Comparison of ENCODE assay signal across 21 cellular contexts in the genomic region with DNA sequence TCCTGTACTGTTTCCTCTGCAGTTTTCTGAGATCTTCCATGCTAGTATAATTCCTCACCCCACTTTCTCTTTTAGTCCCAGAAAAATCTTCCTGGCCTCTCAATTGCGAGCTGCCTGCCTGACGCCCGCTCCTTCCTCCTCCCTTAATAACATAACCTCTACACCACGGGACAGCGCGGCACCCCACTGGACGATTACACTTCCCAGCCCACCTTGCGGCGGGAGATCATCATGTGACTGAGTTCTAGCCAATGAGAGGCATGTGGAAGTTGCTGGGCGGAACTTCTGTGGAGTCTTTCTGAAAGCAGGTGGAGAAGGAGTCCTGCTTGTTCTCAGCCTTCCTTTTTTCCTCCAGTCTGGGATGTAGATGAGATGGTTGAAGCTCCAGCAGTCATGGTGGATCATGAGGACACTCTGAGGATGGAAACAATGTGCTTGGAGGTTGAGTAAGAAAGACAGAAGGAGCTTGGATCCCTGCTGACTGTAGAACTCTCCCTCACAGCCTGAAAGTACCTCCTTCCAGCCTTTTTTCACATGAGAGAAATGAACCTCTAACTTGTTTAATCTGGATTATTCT.
DNase-seq lines count a peak whose midpoint lies in the region; ATAC-seq and TF ChIP-seq lines count a peak whose summit lies in the region.
"Had no signal": no experiment of that assay in that cellular context is flagged by ENCODE, and none has a peak within 500 bp of the region (broad histone marks: within the 10 kb centered on the region; RNA-seq: fewer than 3 reads in every experiment).

No MANE protein-coding gene starts in this region.

- no peaks in the 10 kb centered on the region for H3K36me3 ChIP-seq in HCT116 (ENCODE audit: control insufficient read depth in 1 of 2, insufficient read depth in 2 of 2, low read length in 2 of 2)
- no peaks in the 10 kb centered on the region for H3K36me3 ChIP-seq in MG63
- H3K36me3 ChIP-seq in osteoblast (ENCODE audit: insufficient read depth, low read length) = no peaks in the 10 kb centered on the region
- H3K36me3 ChIP-seq: BLaER1 treated with 17β-estradiol and CSF1 and Interleukin-3, amounts not matched to agents 10 nM and 100 nM; SJCRH30 had no signal

- H3K4me3 ChIP-seq in HCT116 (replicated peaks in 1 of 2; ENCODE audit: low read depth in 1 of 2, low read length in 2 of 2) (no peak overlapping the region), MG63 (no peak overlapping the region), osteoblast (ENCODE audit: insufficient read depth, low read length) (no peak overlapping the region)
- H3K4me3 ChIP-seq: BLaER1 treated with 17β-estradiol and CSF1 and Interleukin-3, amounts not matched to agents 10 nM and 100 nM; GM12878; SJCRH30 had no signal

- H3K4me2 ChIP-seq in HCT116 (ENCODE audit: low read length) (no peak overlapping the region), osteoblast (ENCODE audit: insufficient read depth, low read length) (no peak overlapping the region)
- H3K4me2 ChIP-seq: BLaER1 treated with 17β-estradiol and CSF1 and Interleukin-3, amounts not matched to agents 10 nM and 100 nM had no signal

- no peak for TF ChIP-seq POLR2A in HCT116 (IDR thresholded peaks at IDR 0.05; ENCODE audit: borderline replicate concordance, extremely low read depth, insufficient read depth, insufficient read length)

- no peaks in the 10 kb centered on the region for H3K9me2 ChIP-seq in HCT116 (ENCODE audit: insufficient read depth)

- no peak for TF ChIP-seq RAD21 in HCT116 (IDR thresholded peaks at IDR 0.05; ENCODE audit: low read depth)

- no peaks in the 10 kb centered on the region for H4K20me1 ChIP-seq in HCT116 (ENCODE audit: insufficient read depth)
- H4K20me1 ChIP-seq in osteoblast (ENCODE audit: insufficient read depth, low read length) = no peaks in the 10 kb centered on the region
- H4K20me1 ChIP-seq: BLaER1 treated with 17β-estradiol and CSF1 and Interleukin-3, amounts not matched to agents 10 nM and 100 nM had no signal

- H2AFZ ChIP-seq in HCT116 (ENCODE audit: low read depth, low read length, poor library complexity, severe bottlenecking) (no peak overlapping the region), osteoblast (ENCODE audit: low read length) (no peak overlapping the region)

- BruUV-seq in HCT116 (replicated peaks; lab: Mats Ljungman, UMichigan) = no TSS peak

- no peaks in the 10 kb centered on the region for H3K79me2 ChIP-seq in HCT116 (ENCODE audit: insufficient read depth, low read length)
- no peaks in the 10 kb centered on the region for H3K79me2 ChIP-seq in osteoblast (ENCODE audit: insufficient read depth, low read length)

- intact Hi-C loops in HCT116 (cut with micrococcal nuclease) = no loop called here

- H3K27ac Mint-ChIP-seq in WTC11 = no peak overlapping the region
- H3K27ac Mint-ChIP-seq in stimulated activated memory B cell treated with anti-CD40 and anti-IgM and Interleukin-4, amounts not matched to agents 10 μg/mL and 1 μg/mL and 100 μg/mL, for 72 hours = no peak overlapping the region
- H3K27ac Mint-ChIP-seq: CD4-positive, alpha-beta memory T cell had no signal

- H3K4me3 Mint-ChIP-seq in WTC11 = no peak overlapping the region
- H3K4me3 Mint-ChIP-seq in stimulated activated memory B cell treated with anti-CD40 and anti-IgM and Interleukin-4, amounts not matched to agents 10 μg/mL and 1 μg/mL and 100 μg/mL, for 72 hours = no peak overlapping the region
- H3K4me3 Mint-ChIP-seq: CD4-positive, alpha-beta memory T cell had no signal

- no peak overlapping the region for H3K27ac ChIP-seq in HCT116 (ENCODE audit: low read depth, low read length)
- no peak overlapping the region for H3K27ac ChIP-seq in osteoblast (ENCODE audit: low read depth, low read length)
- H3K27ac ChIP-seq: BLaER1 treated with 17β-estradiol and CSF1 and Interleukin-3, amounts not matched to agents 10 nM and 100 nM; SJCRH30 had no signal

- H3K9me3 ChIP-seq in HCT116 (ENCODE audit: control insufficient read depth in 1 of 2, insufficient read depth in 1 of 2, low read depth in 1 of 2, low read length in 2 of 2) = no peaks in the 10 kb centered on the region
- no peaks in the 10 kb centered on the region for H3K9me3 ChIP-seq in MG63
- H3K9me3 ChIP-seq in osteoblast (ENCODE audit: low read depth, low read length) = no peaks in the 10 kb centered on the region
- H3K9me3 ChIP-seq: SJCRH30 had no signal

- CTCF ChIA-PET in HCT116 (lab: Charles Lee) (no interaction called here), WTC11 (lab: Charles Lee) (interaction anchor here (1.2 kb wide), 1 partner anchor 79 kb away, joined by 3 read pairs; no protein-coding TSS in a partner anchor)

- RAD21 ChIA-PET in HCT116 (lab: Charles Lee; ENCODE audit: low non-redundant PET in 1 of 2, low total read pairs in 2 of 2, uncharacterized antibody in 2 of 2, unreplicated experiment in 2 of 2) = no interaction called here

- DNase-seq in HCT116 (ENCODE audit: low read depth, low spot score) (no peak), MG63 (peak; percentile 3), WTC11 (ENCODE audit: low spot score) (no peak), osteoblast (ENCODE audit: insufficient read length, low spot score, missing footprints) (peak; percentile 13), COR-L47 (lab: John Stamatoyannopoulos, UW) (no peak), HUDEP-2 (lab: John Stamatoyannopoulos, UW; ENCODE audit: unreplicated experiment in 76 of 76) (no peak)
- DNase-seq: ACHN; CD4-positive, alpha-beta memory T cell; DND-41; HCEC 1CT; NCI-H1092; NCI-H1436; NCI-H187 treated with DMSO at 0.1 percent for 48 hours; NCI-H2107; NCI-H510A; NK-92 treated with Interleukin-12 subunit alpha and Interleukin-12 subunit beta, amount 100 ng/mL, for 24 hours; SJCRH30 had no signal

- H3K9ac ChIP-seq in HCT116 (ENCODE audit: low read length) = no peak overlapping the region
- H3K9ac ChIP-seq: BLaER1 treated with 17β-estradiol and CSF1 and Interleukin-3, amounts not matched to agents 10 nM and 100 nM had no signal

- H3K27me3 ChIP-seq in HCT116 (ENCODE audit: insufficient read depth, low read length) = peaks cover 49% of the 10 kb centered on the region
- no peaks in the 10 kb centered on the region for H3K27me3 ChIP-seq in MG63
- H3K27me3 ChIP-seq in osteoblast (ENCODE audit: insufficient read depth, low read length) = no peaks in the 10 kb centered on the region
- H3K27me3 ChIP-seq: BLaER1 treated with 17β-estradiol and CSF1 and Interleukin-3, amounts not matched to agents 10 nM and 100 nM; SJCRH30 had no signal

- H3K27me3 Mint-ChIP-seq in WTC11 (ENCODE audit: low read depth) = no peaks in the 10 kb centered on the region
- H3K27me3 Mint-ChIP-seq in stimulated activated memory B cell treated with anti-CD40 and anti-IgM and Interleukin-4, amounts not matched to agents 10 μg/mL and 1 μg/mL and 100 μg/mL, for 72 hours = peaks cover 40% of the 10 kb centered on the region

- POLR2A ChIA-PET in HCT116 (lab: Charles Lee) (no interaction called here), WTC11 (lab: Charles Lee) (no interaction called here)

- ATAC-seq in HCT116 (peak; percentile 35; the same call in 1 of the 2 replicates), WTC11 (no peak)
- no peak for ATAC-seq in stimulated activated memory B cell treated with anti-CD40 and anti-IgM and Interleukin-4, amounts not matched to agents 10 μg/mL and 1 μg/mL and 100 μg/mL, for 72 hours
- ATAC-seq: GM12878, Panc1 had no signal

- H3K4me1 Mint-ChIP-seq in WTC11 = peaks cover 48% of the 10 kb centered on the region
- H3K4me1 Mint-ChIP-seq in stimulated activated memory B cell treated with anti-CD40 and anti-IgM and Interleukin-4, amounts not matched to agents 10 μg/mL and 1 μg/mL and 100 μg/mL, for 72 hours = no peaks in the 10 kb centered on the region
- H3K4me1 Mint-ChIP-seq: CD4-positive, alpha-beta memory T cell had no signal

- no peak for TF ChIP-seq CTCF in HCT116 (IDR thresholded peaks at IDR 0.05 in 2 of 3, conservative IDR thresholded peaks at IDR 0.05 in 1 of 3; ENCODE audit: borderline replicate concordance in 1 of 3, insufficient read depth in 1 of 3, low read depth in 2 of 3, low read length in 2 of 3)
- no peak for TF ChIP-seq CTCF in WTC11 (IDR thresholded peaks at IDR 0.05)
- TF ChIP-seq CTCF in osteoblast (IDR thresholded peaks at IDR 0.05; ENCODE audit: extremely low read depth, low read depth, low read length) = no peak

- peaks cover 7% of the 10 kb centered on the region for H3K9me3 Mint-ChIP-seq in WTC11
- peaks cover 2% of the 10 kb centered on the region for H3K9me3 Mint-ChIP-seq in stimulated activated memory B cell treated with anti-CD40 and anti-IgM and Interleukin-4, amounts not matched to agents 10 μg/mL and 1 μg/mL and 100 μg/mL, for 72 hours

- H3K36me3 Mint-ChIP-seq in WTC11 = no peaks in the 10 kb centered on the region
- no peaks in the 10 kb centered on the region for H3K36me3 Mint-ChIP-seq in stimulated activated memory B cell treated with anti-CD40 and anti-IgM and Interleukin-4, amounts not matched to agents 10 μg/mL and 1 μg/mL and 100 μg/mL, for 72 hours
- H3K36me3 Mint-ChIP-seq: CD4-positive, alpha-beta memory T cell had no signal

- no peaks in the 10 kb centered on the region for H3K4me1 ChIP-seq in HCT116 (ENCODE audit: control insufficient read depth in 1 of 2, insufficient read depth in 2 of 2, low read length in 2 of 2)
- H3K4me1 ChIP-seq in osteoblast (ENCODE audit: insufficient read depth, low read length) = no peaks in the 10 kb centered on the region
- H3K4me1 ChIP-seq: SJCRH30 had no signal

TF ChIP-seq in HCT116, 20 proteins besides CTCF, POLR2A, EP300 and RAD21 (continues in another document):
- TF ChIP-seq SRF (IDR thresholded peaks at IDR 0.05; ENCODE audit: low read depth) (no peak), SIN3A (IDR thresholded peaks at IDR 0.05; ENCODE audit: low read depth) (no peak), SP1 (IDR thresholded peaks at IDR 0.05; ENCODE audit: low read depth) (no peak), EGR1 (IDR thresholded peaks at IDR 0.05; ENCODE audit: low read depth) (no peak)
- TF ChIP-seq, protein P1, sequence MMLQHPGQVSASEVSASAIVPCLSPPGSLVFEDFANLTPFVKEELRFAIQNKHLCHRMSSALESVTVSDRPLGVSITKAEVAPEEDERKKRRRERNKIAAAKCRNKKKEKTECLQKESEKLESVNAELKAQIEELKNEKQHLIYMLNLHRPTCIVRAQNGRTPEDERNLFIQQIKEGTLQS (IDR thresholded peaks at IDR 0.05) = no peak

TF ChIP-seq in WTC11, 78 proteins besides CTCF, POLR2A, EP300 and RAD21 (continues in another document):
- peak; percentile 73 for TF ChIP-seq NFYB (CRISPR knock-in tag; conservative IDR thresholded peaks at IDR 0.05; ENCODE audit: low read depth)
- peak; percentile 13; the same call in 1 of the 2 replicates for TF ChIP-seq USF1 (CRISPR knock-in tag; IDR thresholded peaks at IDR 0.05)
- TF ChIP-seq ZNF317 (CRISPR knock-in tag; IDR thresholded peaks at IDR 0.05; ENCODE audit: borderline replicate concordance, low read depth) = no peak
- no peak for TF ChIP-seq JAZF1 (CRISPR knock-in tag; IDR thresholded peaks at IDR 0.05)

Comparison
In these comparisons a context has a peak if more than half of its experiments do, and no peak if none do; other contexts are left out.
1. DNase-seq: peak in MG63 (single experiment) and osteoblast (single experiment); none in HCT116 (single experiment), WTC11 (single experiment), COR-L47 (single experiment) and HUDEP-2 (0 of 76).